ENCODE assay signal across 17 cellular contexts in genomic region chr2:119182046-119182445, GRCh38. TPM values are rescaled to one million over a fixed set of nuclear protein-coding genes. Genes with fewer than 3 reads are reported as not detected.
DNase-seq lines count a peak whose midpoint lies in the region; ATAC-seq and TF ChIP-seq lines count a peak whose summit lies in the region.
"Had no signal": no experiment of that assay in that cellular context is flagged by ENCODE, and none has a peak within 500 bp of the region (broad histone marks: within the 10 kb centered on the region; RNA-seq: fewer than 3 reads in every experiment).

No MANE protein-coding gene starts in this region.

- H3K4me3 ChIP-seq in NT2/D1 (ENCODE audit: insufficient read length, low read depth): no peak overlapping the region
- H3K4me3 ChIP-seq in MM.1S (ENCODE audit: low read length): no peak overlapping the region
- H3K4me3 ChIP-seq: BLaER1, GM12878, GM23248 had no signal

- no peak overlapping the region for H3K4me3 Mint-ChIP-seq in HFFc6
- H3K4me3 Mint-ChIP-seq: CD8-positive, alpha-beta memory T cell; H9 had no signal

- no peak for TF ChIP-seq CTCF in HFFc6 (IDR thresholded peaks at IDR 0.05)
- no peak for TF ChIP-seq CTCF in MM.1S (IDR thresholded peaks at IDR 0.05; ENCODE audit: low read length)

- H3K36me3 ChIP-seq in NT2/D1 (ENCODE audit: insufficient read depth, insufficient read length, low read length): no peaks in the 10 kb centered on the region
- no peaks in the 10 kb centered on the region for H3K36me3 ChIP-seq in MM.1S (replicated peaks; ENCODE audit: insufficient read depth, low read length)
- H3K36me3 ChIP-seq: BLaER1 had no signal

- no peaks in the 10 kb centered on the region for H3F3A ChIP-seq in MM.1S (ENCODE audit: insufficient read depth, low read length)

- H3K36me3 Mint-ChIP-seq in HFFc6 (ENCODE audit: low read depth): no peaks in the 10 kb centered on the region
- H3K36me3 Mint-ChIP-seq: CD8-positive, alpha-beta memory T cell had no signal

- peak overlapping the region; percentile 13 for H3K9ac ChIP-seq in NT2/D1 (ENCODE audit: insufficient read length, low read depth)
- no peak overlapping the region for H3K9ac ChIP-seq in MM.1S (ENCODE audit: low read length)
- H3K9ac ChIP-seq: BLaER1, GM23248 had no signal

- H3K27me3 ChIP-seq in NT2/D1 (ENCODE audit: insufficient read depth, insufficient read length) (no peaks in the 10 kb centered on the region), MM.1S (replicated peaks; ENCODE audit: insufficient read depth, low read length) (no peaks in the 10 kb centered on the region)
- H3K27me3 ChIP-seq: BLaER1 had no signal

- no peaks in the 10 kb centered on the region for H4K20me1 ChIP-seq in MM.1S (ENCODE audit: insufficient read depth, low read length)
- H4K20me1 ChIP-seq: BLaER1 had no signal

- no peak overlapping the region for H3K27ac Mint-ChIP-seq in HFFc6
- H3K27ac Mint-ChIP-seq: CD8-positive, alpha-beta memory T cell; H9 had no signal

- peaks cover 11% of the 10 kb centered on the region for H3K27me3 Mint-ChIP-seq in HFFc6 (ENCODE audit: insufficient read depth)
- H3K27me3 Mint-ChIP-seq: CD8-positive, alpha-beta memory T cell had no signal

- no peak overlapping the region for H3K27ac ChIP-seq in MM.1S (ENCODE audit: low read length)
- H3K27ac ChIP-seq: 22Rv1, BLaER1, GM23248 had no signal

- no peaks in the 10 kb centered on the region for H3K9me3 ChIP-seq in NT2/D1 (ENCODE audit: insufficient read depth, low read length)
- no peaks in the 10 kb centered on the region for H3K9me3 ChIP-seq in MM.1S (replicated peaks; ENCODE audit: insufficient read depth, low read length)
- H3K9me3 ChIP-seq: BLaER1, Caco-2 had no signal

- peak; percentile 14 for ATAC-seq in esophagus mucosa
- ATAC-seq: GM12878 had no signal

- H3K4me1 ChIP-seq in NT2/D1 (ENCODE audit: insufficient read depth, insufficient read length): peaks cover 7% of the 10 kb centered on the region
- H3K4me1 ChIP-seq in MM.1S (ENCODE audit: low read length): no peaks in the 10 kb centered on the region
- H3K4me1 ChIP-seq: BLaER1, Caco-2 had no signal

- H3K9me3 Mint-ChIP-seq in HFFc6: no peaks in the 10 kb centered on the region
- H3K9me3 Mint-ChIP-seq: CD8-positive, alpha-beta memory T cell; H9 had no signal

- DNase-seq in DMS 273 (lab: John Stamatoyannopoulos, UW; ENCODE audit: unreplicated experiment): peak; percentile 50
- no peak for DNase-seq in DMS 273 treated with DMSO at 0.1 percent for 48 hours (lab: John Stamatoyannopoulos, UW)
- peak; percentile 76 for DNase-seq in NCI-H1694 (lab: John Stamatoyannopoulos, UW)
- DNase-seq in NT2/D1 (ENCODE audit: low read depth, low spot score): no peak
- DNase-seq in activated CD8-positive, alpha-beta memory T cell treated with anti-CD3 and anti-CD28 coated beads for 24 hours: no peak
- no peak for DNase-seq in HFFc6
- no peak for DNase-seq in MM.1S
- DNase-seq: AML-193; Caco-2; CD8-positive, alpha-beta memory T cell; GM23248; H9 had no signal

- no peak overlapping the region for H2AFZ ChIP-seq in MM.1S (ENCODE audit: low read length)
- H2AFZ ChIP-seq: GM23248 had no signal

- H3K79me2 ChIP-seq in MM.1S (ENCODE audit: low read length): no peaks in the 10 kb centered on the region

- H3K9me2 ChIP-seq in MM.1S (replicated peaks; ENCODE audit: insufficient read depth, low read length): no peaks in the 10 kb centered on the region

- peaks cover 22% of the 10 kb centered on the region for H3K4me1 Mint-ChIP-seq in HFFc6 (ENCODE audit: low read depth)
- H3K4me1 Mint-ChIP-seq: CD8-positive, alpha-beta memory T cell had no signal

- no peak overlapping the region for H3K4me2 ChIP-seq in MM.1S (ENCODE audit: low read depth, low read length)
- H3K4me2 ChIP-seq: BLaER1 had no signal

RNA-seq across cellular contexts. Expression of gene C1QL2, which starts 23.5 kb away (rescaled TPM):
- total RNA-seq in esophagus mucosa: not detected
- total RNA-seq in HFFc6 (2021; fragmentation: NEBNext Ultra II Directional; extraction: Animal tissue kit (Norgen Biotek cat#: 25700)): not detected
- total RNA-seq: Caco-2; CD8-positive, alpha-beta memory T cell; Daoy; GM12878; GM23248 had no signal

RNA-seq across cellular contexts. Expression of gene STEAP3, which starts 41.6 kb away (rescaled TPM):
- total RNA-seq in esophagus mucosa: 11.6 TPM
- 10 to 100 TPM; 20.7 to 37.3 (median 30.9) TPM for total RNA-seq in HFFc6 (2021; fragmentation: NEBNext Ultra II Directional; extraction: Animal tissue kit (Norgen Biotek cat#: 25700))

Comparison
In these comparisons a context has a peak if more than half of its experiments do, and no peak if none do; other contexts are left out.
1. DNase-seq: peak in DMS 273 (single experiment) and NCI-H1694 (single experiment); none in DMS 273 treated with DMSO at 0.1 percent for 48 hours (single experiment), NT2/D1 (single experiment), activated CD8-positive, alpha-beta memory T cell treated with anti-CD3 and anti-CD28 coated beads for 24 hours (single experiment), HFFc6 (single experiment) and MM.1S (single experiment).